In genomic region chr20:24690408-24690807, GRCh38 we compare ENCODE assay signal across 19 cellular contexts.
"Had no signal": no experiment of that assay in that cellular context is flagged by ENCODE, and none has a peak within 500 bp of the region (broad histone marks: within the 10 kb centered on the region; RNA-seq: fewer than 3 reads in every experiment).

No MANE protein-coding gene starts in this region.

- H3K4me1 ChIP-seq: right lobe of liver, SJSA1, transverse colon had no signal

- H3K9me3 ChIP-seq: right lobe of liver had no signal

- H3K27ac ChIP-seq: cardiac muscle cell, esophagus muscularis mucosa, hepatocyte, parathyroid adenoma, right lobe of liver, SJSA1, stomach, transverse colon had no signal

- H3K4me3 ChIP-seq: cardiac muscle cell, esophagus muscularis mucosa, hepatocyte, right lobe of liver, SJSA1, stomach, transverse colon had no signal

- DNase-seq: activated CD4-positive, alpha-beta T cell treated with anti-CD3 and anti-CD28 coated beads, Interleukin-2, amount 10 ng/mL, durations not matched to agents 24 days and 14 days; activated CD4-positive, CD25-positive, alpha-beta regulatory T cell; activated CD8-positive, alpha-beta T cell treated with anti-CD3 and anti-CD28 coated beads for 36 hours; activated naive CD4-positive, alpha-beta T cell treated with anti-CD3 and anti-CD28 coated beads, Interleukin-2, amount 10 ng/mL, durations not matched to agents 7 days and 5 days; activated T-cell treated with anti-CD3 and anti-CD28 coated beads, Interleukin-2, amount 50 U/mL, for 4 hours; amygdala; dermis blood vessel endothelial cell; effector memory CD8-positive, alpha-beta T cell; glutamatergic neuron; small intestine; stomach; transverse colon had no signal

- H3K27me3 ChIP-seq: hepatocyte, right lobe of liver, transverse colon had no signal

- ATAC-seq: activated CD8-positive, alpha-beta T cell treated with anti-CD3 and anti-CD28 coated beads for 36 hours; activated T-cell treated with anti-CD3 and anti-CD28 coated beads, Interleukin-2, amount 50 U/mL, for 4 hours; effector memory CD8-positive, alpha-beta T cell; right lobe of liver; stimulated activated memory B cell treated with anti-CD40 and anti-IgM and Interleukin-4, amounts not matched to agents 10 μg/mL and 1 μg/mL and 100 μg/mL, for 72 hours had no signal

- H3K36me3 ChIP-seq: cardiac muscle cell, esophagus muscularis mucosa, right lobe of liver, SJSA1, stomach, transverse colon had no signal
